In the genomic region with DNA sequence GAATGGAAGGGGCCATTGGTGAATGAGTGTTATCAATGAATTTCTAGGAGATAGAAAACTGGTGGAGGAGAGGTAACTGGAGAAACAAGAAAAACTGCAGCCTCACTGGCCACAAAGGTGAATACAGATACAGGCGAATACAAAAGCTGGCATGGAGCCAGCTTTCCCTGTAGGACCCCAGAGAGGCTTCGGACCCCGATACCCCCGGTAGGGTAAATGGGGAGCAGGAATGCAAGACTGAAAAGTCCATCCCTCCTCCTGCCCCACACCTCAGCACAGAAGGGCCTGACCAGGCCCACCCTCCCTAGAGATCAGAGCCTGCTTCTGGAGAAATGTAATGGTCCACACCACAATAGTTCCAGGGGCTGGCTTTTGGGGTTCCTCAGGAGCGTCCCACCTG, we compare ENCODE assay signal across 20 cellular contexts.
"Had no signal": no experiment of that assay in that cellular context is flagged by ENCODE, and none has a peak within 500 bp of the region (broad histone marks: within the 10 kb centered on the region; RNA-seq: fewer than 3 reads in every experiment).

No MANE protein-coding gene starts in this region.

- H3K27ac ChIP-seq: breast epithelium, epithelial cell of prostate, stomach, suprapubic skin, tibial nerve, WERI-Rb-1 had no signal

- H3K36me3 Mint-ChIP-seq: activated naive CD8-positive, alpha-beta T cell treated with anti-CD3 and anti-CD28 coated beads, Interleukin-2, amount 10 ng/mL, durations not matched to agents 7 days and 5 days; mesothelial cell of epicardium; naive thymus-derived CD8-positive, alpha-beta T cell; T-cell had no signal

- H3K4me3 ChIP-seq: breast epithelium, stomach, suprapubic skin, tibial nerve had no signal

- DNase-seq: activated CD4-positive, alpha-beta T cell treated with anti-CD3 and anti-CD28 coated beads for 1 hour; activated CD4-positive, alpha-beta T cell treated with anti-CD3 and anti-CD28 coated beads, Interleukin-2, amount 50 U/mL, for 1 hour; activated naive CD4-positive, alpha-beta T cell; activated naive CD8-positive, alpha-beta T cell treated with anti-CD3 and anti-CD28 coated beads, Interleukin-2, amount 10 ng/mL, durations not matched to agents 7 days and 5 days; activated T-cell treated with anti-CD3 and anti-CD28 coated beads, Interleukin-2, amount 50 U/mL, for 24 hours; amniotic stem cell; cortex of kidney; naive thymus-derived CD8-positive, alpha-beta T cell; stimulated activated CD4-positive, alpha-beta T cell treated with anti-CD3 and anti-CD28 coated beads, Interleukin-1b, Interleukin-23, amount 100 ng/mL, for 48 hours; stomach; T-cell; WERI-Rb-1 had no signal

- H3K27me3 ChIP-seq: breast epithelium had no signal

- H3K9me3 Mint-ChIP-seq: activated naive CD8-positive, alpha-beta T cell treated with anti-CD3 and anti-CD28 coated beads, Interleukin-2, amount 10 ng/mL, durations not matched to agents 7 days and 5 days; activated T-cell treated with anti-CD3 and anti-CD28 coated beads, Interleukin-2, amount 50 U/mL, for 24 hours; activated T-helper 17 cell treated with anti-CD3 and anti-CD28 coated beads, Interleukin-2, amount 50 U/mL, for 72 hours; mesothelial cell of epicardium; naive thymus-derived CD8-positive, alpha-beta T cell; T-cell; T-helper 2 cell treated with Interferon-gamma antibody and Interleukin-4, amounts not matched to agents 5 μg/mL and 100 μg/mL, for 36 hours had no signal

- H3K9me3 ChIP-seq: breast epithelium, stomach, suprapubic skin, tibial nerve had no signal

- H3K4me3 Mint-ChIP-seq: activated naive CD8-positive, alpha-beta T cell treated with anti-CD3 and anti-CD28 coated beads, Interleukin-2, amount 10 ng/mL, durations not matched to agents 7 days and 5 days; activated T-cell treated with anti-CD3 and anti-CD28 coated beads, Interleukin-2, amount 50 U/mL, for 24 hours; activated T-helper 17 cell treated with anti-CD3 and anti-CD28 coated beads, Interleukin-2, amount 50 U/mL, for 72 hours; mesothelial cell of epicardium; naive thymus-derived CD8-positive, alpha-beta T cell; T-cell; T-helper 2 cell treated with Interferon-gamma antibody and Interleukin-4, amounts not matched to agents 5 μg/mL and 100 μg/mL, for 36 hours had no signal

- H3K27me3 Mint-ChIP-seq: activated T-cell treated with anti-CD3 and anti-CD28 coated beads, Interleukin-2, amount 50 U/mL, for 24 hours; activated T-helper 17 cell treated with anti-CD3 and anti-CD28 coated beads, Interleukin-2, amount 50 U/mL, for 72 hours; naive thymus-derived CD8-positive, alpha-beta T cell; T-cell had no signal

- H3K4me1 Mint-ChIP-seq: activated naive CD8-positive, alpha-beta T cell treated with anti-CD3 and anti-CD28 coated beads, Interleukin-2, amount 10 ng/mL, durations not matched to agents 7 days and 5 days; activated T-helper 17 cell treated with anti-CD3 and anti-CD28 coated beads, Interleukin-2, amount 50 U/mL, for 72 hours had no signal

- H3K36me3 ChIP-seq: breast epithelium, stomach, suprapubic skin, tibial nerve, WERI-Rb-1 had no signal

- H3K4me1 ChIP-seq: breast epithelium, suprapubic skin, tibial nerve had no signal

- ATAC-seq: activated T-helper 17 cell treated with anti-CD3 and anti-CD28 coated beads, Interleukin-2, amount 50 U/mL, for 72 hours; naive thymus-derived CD8-positive, alpha-beta T cell; T-cell had no signal

- H3K27ac Mint-ChIP-seq: activated naive CD8-positive, alpha-beta T cell treated with anti-CD3 and anti-CD28 coated beads, Interleukin-2, amount 10 ng/mL, durations not matched to agents 7 days and 5 days; activated T-cell treated with anti-CD3 and anti-CD28 coated beads, Interleukin-2, amount 50 U/mL, for 24 hours; activated T-helper 17 cell treated with anti-CD3 and anti-CD28 coated beads, Interleukin-2, amount 50 U/mL, for 72 hours; mesothelial cell of epicardium; progenitor cell of endocrine pancreas; T-cell; T-helper 2 cell treated with Interferon-gamma antibody and Interleukin-4, amounts not matched to agents 5 μg/mL and 100 μg/mL, for 36 hours had no signal
